Comparison of ENCODE assay signal across 9 cellular contexts in genomic region chr10:70480254-70480861, GRCh38. TPM values are rescaled to one million over a fixed set of nuclear protein-coding genes. Genes with fewer than 3 reads are reported as not detected.
DNase-seq lines count a peak whose midpoint lies in the region; ATAC-seq and TF ChIP-seq lines count a peak whose summit lies in the region.
"Had no signal": no experiment of that assay in that cellular context is flagged by ENCODE, and none has a peak within 500 bp of the region (broad histone marks: within the 10 kb centered on the region; RNA-seq: fewer than 3 reads in every experiment).

No MANE protein-coding gene starts in this region.

- intact Hi-C loops in psoas muscle (cut with DNase I): no loop called here

- WGBS in psoas muscle, 3 donors: 24 to 39% (median 29%) methylated on average over 9 of the region's 9 CpGs

- H3K4me3 Mint-ChIP-seq in brain (peak overlapping the region; percentile 59 to 84 (median 82)), HFFc6 (no peak overlapping the region)

- peak overlapping the region; percentile 59 for H3K27ac ChIP-seq in psoas muscle

- H3K9me3 ChIP-seq in psoas muscle: no peaks in the 10 kb centered on the region

- TF ChIP-seq CTCF in GM13977 (IDR thresholded peaks at IDR 0.05; ENCODE audit: extremely low read depth, insufficient read depth, missing control alignments) (no peak), brain (conservative IDR thresholded peaks at IDR 0.05) (no peak), psoas muscle (IDR thresholded peaks at IDR 0.05) (no peak), HFFc6 (IDR thresholded peaks at IDR 0.05) (no peak)

- H3K9me3 Mint-ChIP-seq in brain: no peaks in the 10 kb centered on the region
- H3K9me3 Mint-ChIP-seq in HFFc6: no peaks in the 10 kb centered on the region

- H3K4me1 Mint-ChIP-seq in brain (peaks cover 59% of the 10 kb centered on the region), HFFc6 (ENCODE audit: low read depth) (no peaks in the 10 kb centered on the region)

- H3K4me1 ChIP-seq in psoas muscle: peaks cover 47% of the 10 kb centered on the region

- ATAC-seq in psoas muscle: no peak

- no peaks in the 10 kb centered on the region for H3K27me3 ChIP-seq in psoas muscle (ENCODE audit: insufficient read depth in 3 of 3, low read length in 2 of 3)

- in situ Hi-C loops in GM13977 (cut with MboI; ENCODE audit: low pct_unique_long_range_greater_than_20kb, low sequenced_read_pairs, unreplicated experiment): no loop called here

- peaks cover 3% of the 10 kb centered on the region for H3K27me3 Mint-ChIP-seq in brain
- peaks cover 67% of the 10 kb centered on the region for H3K27me3 Mint-ChIP-seq in HFFc6 (ENCODE audit: insufficient read depth)

- peak; percentile 52 for DNase-seq in GM13977 (ENCODE audit: low spot score)
- peak; percentile 50 for DNase-seq in NAMALWA (ENCODE audit: low spot score)
- peak in 1 of 2 donors; percentile 53 for DNase-seq in psoas muscle
- no peak for DNase-seq in mesenteric fat pad (ENCODE audit: low spot score)
- DNase-seq in HFFc6: no peak
- DNase-seq in effector CD8-positive, alpha-beta T cell (lab: John Stamatoyannopoulos, UW): no peak
- no peak for DNase-seq in NCI-H345 (lab: John Stamatoyannopoulos, UW)
- DNase-seq: NCI-H774 had no signal

- peak overlapping the region; percentile 72 for H3K4me3 ChIP-seq in psoas muscle

- H3K36me3 Mint-ChIP-seq in brain (no peaks in the 10 kb centered on the region), HFFc6 (ENCODE audit: low read depth) (no peaks in the 10 kb centered on the region)

- H3K27ac Mint-ChIP-seq in brain: peak overlapping the region in 4 of 5 experiments; percentile 64 to 88 (median 66)
- H3K27ac Mint-ChIP-seq in HFFc6: no peak overlapping the region

- no peaks in the 10 kb centered on the region for H3K36me3 ChIP-seq in psoas muscle (ENCODE audit: insufficient read depth in 1 of 2, low read depth in 1 of 2)

RNA-seq across cellular contexts. Expression of gene PALD1, which starts 1.8 kb away (rescaled TPM):
- polyA plus RNA-seq in brain (ENCODE audit: insufficient read depth, low read depth, low replicate concordance) (6.4 TPM), psoas muscle (1 to 10 TPM; 1.0 to 2.5 (median 2.4) TPM)
- total RNA-seq in psoas muscle (1 to 10 TPM; 2.8 to 4.0 (median 3.3) TPM), mesenteric fat pad (7.6 TPM)
- not detected for total RNA-seq in HFFc6 (2021; fragmentation: NEBNext Ultra II Directional; extraction: Animal tissue kit (Norgen Biotek cat#: 25700))

RNA-seq across cellular contexts. Expression of gene NODAL, which starts 38.9 kb away (rescaled TPM):
- polyA plus RNA-seq in brain (ENCODE audit: insufficient read depth, low read depth, low replicate concordance) (1.3 TPM), psoas muscle (under 1 TPM in 2 of 3 donors, not detected in 1; 0.08 to 0.10 TPM)
- total RNA-seq in psoas muscle (not detected), mesenteric fat pad (not detected)
- not detected for total RNA-seq in HFFc6 (2021; fragmentation: NEBNext Ultra II Directional; extraction: Animal tissue kit (Norgen Biotek cat#: 25700))

Comparison
In these comparisons a context has a peak if more than half of its experiments do, and no peak if none do; other contexts are left out.
1. DNase-seq: peak in GM13977 (single experiment) and NAMALWA (single experiment); none in mesenteric fat pad (single experiment), HFFc6 (single experiment), effector CD8-positive, alpha-beta T cell (single experiment) and NCI-H345 (single experiment).